ENCODE assay signal across 9 cellular contexts in the genomic region with DNA sequence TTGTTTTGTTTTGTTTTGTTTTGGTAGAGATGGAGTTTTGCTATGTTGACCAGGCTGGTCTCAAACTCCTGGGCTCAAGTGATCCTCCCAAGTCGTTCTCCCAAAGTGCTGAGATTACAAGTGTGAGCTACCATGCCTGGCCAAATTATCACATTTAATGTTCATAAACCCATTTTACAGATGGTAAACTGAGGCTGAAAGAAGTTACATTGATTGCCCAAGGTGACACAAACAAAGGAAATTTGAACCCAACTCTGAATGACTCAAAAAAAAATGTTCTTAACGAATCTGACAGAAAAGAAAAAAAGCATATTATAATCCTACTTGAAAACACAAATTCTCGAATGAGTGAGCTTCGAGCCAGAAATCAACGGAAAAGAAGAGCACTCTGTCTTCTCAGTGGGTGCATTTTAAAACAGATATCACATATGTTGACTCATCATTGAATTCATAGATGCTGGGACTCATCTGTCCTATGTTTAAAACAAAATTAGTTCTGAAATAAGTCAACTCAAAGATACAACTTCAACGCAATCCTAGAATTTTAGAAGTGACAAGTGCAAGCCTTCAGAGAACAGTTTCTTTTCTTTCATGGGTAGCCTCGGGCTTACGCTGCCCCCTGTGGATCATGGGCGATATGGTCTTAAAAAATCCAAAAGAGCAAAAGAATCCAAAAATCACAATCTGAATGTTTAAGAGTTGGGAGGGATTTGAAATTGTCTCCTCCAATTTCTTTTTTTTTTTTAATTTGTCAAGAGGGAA. TPM values are rescaled to one million over a fixed set of nuclear protein-coding genes. Genes with fewer than 3 reads are reported as not detected.
DNase-seq lines count a peak whose midpoint lies in the region; ATAC-seq and TF ChIP-seq lines count a peak whose summit lies in the region.
"Had no signal": no experiment of that assay in that cellular context is flagged by ENCODE, and none has a peak within 500 bp of the region (broad histone marks: within the 10 kb centered on the region; RNA-seq: fewer than 3 reads in every experiment).

No MANE protein-coding gene starts in this region.

- H3K36me3 Mint-ChIP-seq in activated CD8-positive, alpha-beta T cell treated with anti-CD3 and anti-CD28 coated beads for 36 hours (ENCODE audit: low read depth), result peaks cover 11% of the 10 kb centered on the region

- no peaks in the 10 kb centered on the region for H3K4me1 ChIP-seq in heart left ventricle

- peaks cover 50% of the 10 kb centered on the region for H3K4me1 Mint-ChIP-seq in activated CD8-positive, alpha-beta T cell treated with anti-CD3 and anti-CD28 coated beads for 36 hours (ENCODE audit: low read depth)

- 57 to 64% (median 59%) methylated on average over 9 of the region's 9 CpGs for WGBS in heart left ventricle, 4 donors

- peaks cover 7% of the 10 kb centered on the region for H3K9me3 Mint-ChIP-seq in activated CD8-positive, alpha-beta T cell treated with anti-CD3 and anti-CD28 coated beads for 36 hours

- TF ChIP-seq CTCF in heart left ventricle (IDR thresholded peaks at IDR 0.05) (peak in 11 of 12 donors; percentile 25 to 60 (median 46)), fibroblast of the aortic adventitia (IDR thresholded peaks at IDR 0.05; ENCODE audit: insufficient read depth, low read length) (peak; percentile 8)
- peak; percentile 93 for TF ChIP-seq CTCF in activated CD8-positive, alpha-beta T cell treated with anti-CD3 and anti-CD28 coated beads for 36 hours (IDR thresholded peaks at IDR 0.05)

- no peak for TF ChIP-seq POLR2A in heart left ventricle (IDR thresholded peaks at IDR 0.05)

- H3K9me3 ChIP-seq in heart left ventricle, result peaks cover 0 to 8% (median 0%) of the 10 kb centered on the region in 12 donors

- CTCF ChIA-PET in activated CD8-positive, alpha-beta T cell treated with anti-CD3 and anti-CD28 coated beads for 36 hours (lab: Charles Lee), result interaction anchor here (0.6 to 4.0 kb wide), 19 partner anchors 10 to 504 kb away, joined by 3 to 37 read pairs (median 3); no protein-coding TSS in a partner anchor

- POLR2A ChIA-PET in activated CD8-positive, alpha-beta T cell treated with anti-CD3 and anti-CD28 coated beads for 36 hours (lab: Charles Lee), result interaction anchor here (0.7 to 2.5 kb wide), 2 partner anchors 14 to 985 kb away, joined by 3 to 10 read pairs; no protein-coding TSS in a partner anchor

- peak overlapping the region; percentile 71 for H3K27ac Mint-ChIP-seq in activated CD8-positive, alpha-beta T cell treated with anti-CD3 and anti-CD28 coated beads for 36 hours

- DNase-seq in heart left ventricle (no peak), Right ventricle myocardium inferior (ENCODE audit: missing footprints) (no peak), HuH-7 (ENCODE audit: low spot score) (peak; percentile 17), fibroblast of the aortic adventitia (ENCODE audit: low read depth) (no peak), KG1 (lab: John Stamatoyannopoulos, UW) (no peak), foreskin melanocyte (no peak)
- peak; percentile 82 for DNase-seq in activated CD8-positive, alpha-beta T cell treated with anti-CD3 and anti-CD28 coated beads for 36 hours
- DNase-seq in stimulated activated CD4-positive, alpha-beta T cell treated with anti-CD3 and anti-CD28 coated beads, Interleukin-12 subunit alpha, Interleukin-12 subunit beta, amount 100 ng/mL, for 4 hours, result peak; percentile 44

- H3K36me3 ChIP-seq in heart left ventricle, result no peaks in the 10 kb centered on the region

- H3K27me3 ChIP-seq in heart left ventricle, result no peaks in the 10 kb centered on the region

- H3K4me3 Mint-ChIP-seq in activated CD8-positive, alpha-beta T cell treated with anti-CD3 and anti-CD28 coated beads for 36 hours, result no peak overlapping the region

- no peak overlapping the region for H3K27ac ChIP-seq in heart left ventricle

- intact Hi-C loops in heart left ventricle (cut with DNase I) (no loop called here), Right ventricle myocardium inferior (cut with DNase I) (no loop called here)
- intact Hi-C loops in activated CD8-positive, alpha-beta T cell treated with anti-CD3 and anti-CD28 coated beads for 36 hours (cut with micrococcal nuclease), result loop anchor here (10.0 kb wide), 1 partner anchor 990 kb away; no protein-coding TSS in a partner anchor

- H3K27me3 Mint-ChIP-seq in activated CD8-positive, alpha-beta T cell treated with anti-CD3 and anti-CD28 coated beads for 36 hours, result no peaks in the 10 kb centered on the region

- ATAC-seq in heart left ventricle (no peak), Right ventricle myocardium inferior (no peak)
- peak; percentile 74 for ATAC-seq in activated CD8-positive, alpha-beta T cell treated with anti-CD3 and anti-CD28 coated beads for 36 hours

- H3K4me3 ChIP-seq in heart left ventricle, result no peak overlapping the region
- H3K4me3 ChIP-seq in fibroblast of the aortic adventitia (ENCODE audit: low read depth, low read length), result no peak overlapping the region

RNA-seq across cellular contexts. Expression of a gene that starts 28.4 kb away (rescaled TPM):
- 10 to 100 TPM in 1 of 9 donors, under 1 TPM in 2, not detected in 6; 0.42 to 14.8 (median 0.45) TPM for total RNA-seq in heart left ventricle
- not detected for polyA plus RNA-seq in heart left ventricle
- 0.35 TPM for total RNA-seq in Right ventricle myocardium inferior
- total RNA-seq in activated CD8-positive, alpha-beta T cell treated with anti-CD3 and anti-CD28 coated beads for 36 hours, result 1 to 10 TPM in 1 of 2 experiments, under 1 TPM in 1; 0.83 to 1.2 TPM
- total RNA-seq in fibroblast of the aortic adventitia (ENCODE audit: low replicate concordance), result not detected in 2 replicates
- total RNA-seq: temporal lobe had no signal

Comparison
In these comparisons a context has a peak if more than half of its experiments do, and no peak if none do; other contexts are left out.
1. DNase-seq: peak in HuH-7 (single experiment), activated CD8-positive, alpha-beta T cell treated with anti-CD3 and anti-CD28 coated beads for 36 hours (single experiment) and stimulated activated CD4-positive, alpha-beta T cell treated with anti-CD3 and anti-CD28 coated beads, Interleukin-12 subunit alpha, Interleukin-12 subunit beta, amount 100 ng/mL, for 4 hours (single experiment); none in heart left ventricle (0 of 5), Right ventricle myocardium inferior (single experiment), fibroblast of the aortic adventitia (single experiment), KG1 (single experiment) and foreskin melanocyte (single experiment).
2. CTCF ChIP-seq: peak in every context shown above with its lines; median percentile 93 in activated CD8-positive, alpha-beta T cell treated with anti-CD3 and anti-CD28 coated beads for 36 hours; 46 in heart left ventricle; 8 in fibroblast of the aortic adventitia.